In genomic region chr6:36204068-36204753, GRCh38 we compare ENCODE assay signal across 10 cellular contexts. TPM values are rescaled to one million over a fixed set of nuclear protein-coding genes. Genes with fewer than 3 reads are reported as not detected.
DNase-seq lines count a peak whose midpoint lies in the region; ATAC-seq and TF ChIP-seq lines count a peak whose summit lies in the region.
"Had no signal": no experiment of that assay in that cellular context is flagged by ENCODE, and none has a peak within 500 bp of the region (broad histone marks: within the 10 kb centered on the region; RNA-seq: fewer than 3 reads in every experiment).

No MANE protein-coding gene starts in this region.

- intact Hi-C loops in CD4-positive, alpha-beta T cell (cut with DNase I, micrococcal nuclease): no loop called here
- intact Hi-C loops in left ventricle myocardium inferior (cut with micrococcal nuclease): no loop called here
- intact Hi-C loops in posterior cingulate gyrus (cut with DNase I): no loop called here
- intact Hi-C loops in left ventricle myocardium superior (cut with micrococcal nuclease): no loop called here

- 0 out of 2 replicates have a peak, but pooled peaks cover 4% of the 10 kb centered on the region for H3K4me1 ChIP-seq in MM.1S (ENCODE audit: low read length)
- H3K4me1 ChIP-seq in left ventricle myocardium inferior: peaks cover 23% of the 10 kb centered on the region

- H3K4me3 Mint-ChIP-seq in CD4-positive, alpha-beta T cell: peak overlapping the region; percentile 55
- peak overlapping the region; percentile 10 for H3K4me3 Mint-ChIP-seq in activated CD4-positive, alpha-beta memory T cell treated with anti-CD3 and anti-CD28 coated beads, Interleukin-2, amount 10 ng/mL, durations not matched to agents 7 days and 5 days
- peak overlapping the region; percentile 5 for H3K4me3 Mint-ChIP-seq in memory B cell

- H3K9me3 ChIP-seq in CD4-positive, alpha-beta T cell (ENCODE audit: control insufficient read depth, low read length): no peaks in the 10 kb centered on the region
- H3K9me3 ChIP-seq in MM.1S (replicated peaks; ENCODE audit: insufficient read depth, low read length) (no peaks in the 10 kb centered on the region), left ventricle myocardium inferior (replicated peaks) (no peaks in the 10 kb centered on the region)

- H3K79me2 ChIP-seq in MM.1S (ENCODE audit: low read length): peaks cover 35% of the 10 kb centered on the region

- no peaks in the 10 kb centered on the region for H4K20me1 ChIP-seq in MM.1S (ENCODE audit: insufficient read depth, low read length)

- H3K36me3 Mint-ChIP-seq in CD4-positive, alpha-beta T cell (ENCODE audit: low read depth): peaks cover 88% of the 10 kb centered on the region
- H3K36me3 Mint-ChIP-seq in activated CD4-positive, alpha-beta memory T cell treated with anti-CD3 and anti-CD28 coated beads, Interleukin-2, amount 10 ng/mL, durations not matched to agents 7 days and 5 days (ENCODE audit: low read depth): peaks cover 84% of the 10 kb centered on the region
- peaks cover 46% of the 10 kb centered on the region for H3K36me3 Mint-ChIP-seq in memory B cell

- H3K4me3 ChIP-seq in MM.1S (ENCODE audit: low read length) (no peak overlapping the region), left ventricle myocardium inferior (no peak overlapping the region)

- no peak overlapping the region for H3K9ac ChIP-seq in MM.1S (ENCODE audit: low read length)

- POLR2A ChIA-PET in CD4-positive, alpha-beta T cell (lab: Charles Lee): interaction anchor here (1.0 to 1.6 kb wide), 6 partner anchors 9 to 175 kb away, joined by 3 to 7 read pairs (median 6); partner anchors contain the start of gene MAPK13
- POLR2A ChIA-PET in activated CD4-positive, alpha-beta memory T cell treated with anti-CD3 and anti-CD28 coated beads, Interleukin-2, amount 10 ng/mL, durations not matched to agents 7 days and 5 days (lab: Charles Lee): interaction anchor here (1.1 to 1.5 kb wide), 8 partner anchors 12 to 177 kb away, joined by 3 to 9 read pairs (median 4); partner anchors contain the start of gene MAPK14

- no peaks in the 10 kb centered on the region for H3K9me2 ChIP-seq in MM.1S (replicated peaks; ENCODE audit: insufficient read depth, low read length)

- H3K27ac Mint-ChIP-seq in CD4-positive, alpha-beta T cell: peak overlapping the region; percentile 73
- no peak overlapping the region for H3K27ac Mint-ChIP-seq in activated CD4-positive, alpha-beta memory T cell treated with anti-CD3 and anti-CD28 coated beads, Interleukin-2, amount 10 ng/mL, durations not matched to agents 7 days and 5 days
- H3K27ac Mint-ChIP-seq in memory B cell: no peak overlapping the region

- H2AFZ ChIP-seq in MM.1S (ENCODE audit: low read length): no peak overlapping the region

- ATAC-seq in CD4-positive, alpha-beta T cell (ENCODE audit: poor library complexity): peak; percentile 97
- ATAC-seq in memory B cell (ENCODE audit: low read depth) (peak; percentile 78), left ventricle myocardium superior (no peak)

- no peaks in the 10 kb centered on the region for H3K27me3 ChIP-seq in CD4-positive, alpha-beta T cell (ENCODE audit: control insufficient read depth, insufficient read depth, low read length)
- H3K27me3 ChIP-seq in MM.1S (replicated peaks; ENCODE audit: insufficient read depth, low read length) (no peaks in the 10 kb centered on the region), left ventricle myocardium inferior (ENCODE audit: low read depth) (no peaks in the 10 kb centered on the region)

- CTCF ChIA-PET in CD4-positive, alpha-beta T cell (lab: Charles Lee): interaction anchor here (1.2 to 1.6 kb wide), 2 partner anchors 9 to 98 kb away, joined by 4 to 6 read pairs; no protein-coding TSS in a partner anchor
- CTCF ChIA-PET in activated CD4-positive, alpha-beta memory T cell treated with anti-CD3 and anti-CD28 coated beads, Interleukin-2, amount 10 ng/mL, durations not matched to agents 7 days and 5 days (lab: Charles Lee): interaction anchor here (1.2 to 1.5 kb wide), 2 partner anchors 98 to 175 kb away, joined by 3 to 4 read pairs; no protein-coding TSS in a partner anchor

- DNase-seq in CD4-positive, alpha-beta T cell: peak; percentile 22 to 56 (median 30)
- DNase-seq in KG1 (lab: John Stamatoyannopoulos, UW) (peak; percentile 33), memory B cell (ENCODE audit: low spot score in 2 of 2) (peak in 1 of 2 donors; percentile 8), MM.1S (no peak), left ventricle myocardium inferior (no peak), posterior cingulate gyrus (no peak), left ventricle myocardium superior (no peak)
- peak; percentile 75 for DNase-seq in activated CD4-positive, alpha-beta memory T cell treated with anti-CD3 and anti-CD28 coated beads, Interleukin-2, amount 10 ng/mL, durations not matched to agents 7 days and 5 days
- DNase-seq: COR-L47, left cardiac atrium had no signal

- no peaks in the 10 kb centered on the region for H3F3A ChIP-seq in MM.1S (ENCODE audit: insufficient read depth, low read length)

- H3K4me1 Mint-ChIP-seq in CD4-positive, alpha-beta T cell (ENCODE audit: low read depth): peaks cover 78% of the 10 kb centered on the region
- peaks cover 45% of the 10 kb centered on the region for H3K4me1 Mint-ChIP-seq in activated CD4-positive, alpha-beta memory T cell treated with anti-CD3 and anti-CD28 coated beads, Interleukin-2, amount 10 ng/mL, durations not matched to agents 7 days and 5 days
- peaks cover 27% of the 10 kb centered on the region for H3K4me1 Mint-ChIP-seq in memory B cell

- no peaks in the 10 kb centered on the region for H3K27me3 Mint-ChIP-seq in CD4-positive, alpha-beta T cell
- H3K27me3 Mint-ChIP-seq in activated CD4-positive, alpha-beta memory T cell treated with anti-CD3 and anti-CD28 coated beads, Interleukin-2, amount 10 ng/mL, durations not matched to agents 7 days and 5 days: peaks cover 7% of the 10 kb centered on the region
- H3K27me3 Mint-ChIP-seq in memory B cell: no peaks in the 10 kb centered on the region

- H3K27ac ChIP-seq in CD4-positive, alpha-beta T cell (ENCODE audit: low read depth, low read length): no peak overlapping the region
- H3K27ac ChIP-seq in MM.1S (ENCODE audit: low read length) (no peak overlapping the region), left ventricle myocardium inferior (replicated peaks) (no peak overlapping the region)

- no peaks in the 10 kb centered on the region for H3K9me3 Mint-ChIP-seq in CD4-positive, alpha-beta T cell
- H3K9me3 Mint-ChIP-seq in activated CD4-positive, alpha-beta memory T cell treated with anti-CD3 and anti-CD28 coated beads, Interleukin-2, amount 10 ng/mL, durations not matched to agents 7 days and 5 days: peaks cover 6% of the 10 kb centered on the region
- H3K9me3 Mint-ChIP-seq in memory B cell: no peaks in the 10 kb centered on the region

- H3K4me2 ChIP-seq in MM.1S (ENCODE audit: low read depth, low read length): no peak overlapping the region

- H3K36me3 ChIP-seq in MM.1S (replicated peaks; ENCODE audit: insufficient read depth, low read length) (no peaks in the 10 kb centered on the region), left ventricle myocardium inferior (peaks cover 88% of the 10 kb centered on the region)

- TF ChIP-seq CTCF in CD4-positive, alpha-beta T cell (IDR thresholded peaks at IDR 0.05): no peak
- no peak for TF ChIP-seq CTCF in MM.1S (IDR thresholded peaks at IDR 0.05; ENCODE audit: low read length)
- no peak for TF ChIP-seq CTCF in left ventricle myocardium inferior (IDR thresholded peaks at IDR 0.05; ENCODE audit: borderline replicate concordance)

RNA-seq across cellular contexts. Expression of gene BRPF3, which starts 7.7 kb away (rescaled TPM):
- 10 to 100 TPM; 39.0 to 41.6 TPM for total RNA-seq in CD4-positive, alpha-beta T cell
- 10 to 100 TPM; 21.6 to 21.8 TPM for total RNA-seq in activated CD4-positive, alpha-beta memory T cell treated with anti-CD3 and anti-CD28 coated beads, Interleukin-2, amount 10 ng/mL, durations not matched to agents 7 days and 5 days
- 18.0 TPM for total RNA-seq in left ventricle myocardium inferior
- total RNA-seq in left ventricle myocardium superior: 23.5 TPM

Comparison
In these comparisons a context has a peak if more than half of its experiments do, and no peak if none do; other contexts are left out.
1. DNase-seq: peak in CD4-positive, alpha-beta T cell (10 of 10), KG1 (single experiment) and activated CD4-positive, alpha-beta memory T cell treated with anti-CD3 and anti-CD28 coated beads, Interleukin-2, amount 10 ng/mL, durations not matched to agents 7 days and 5 days (single experiment); none in MM.1S (single experiment), left ventricle myocardium inferior (single experiment), posterior cingulate gyrus (0 of 10) and left ventricle myocardium superior (single experiment).
2. H3K4me3 Mint-ChIP-seq: peak in every context shown above with its lines; median percentile 55 in CD4-positive, alpha-beta T cell; 10 in activated CD4-positive, alpha-beta memory T cell treated with anti-CD3 and anti-CD28 coated beads, Interleukin-2, amount 10 ng/mL, durations not matched to agents 7 days and 5 days; 5 in memory B cell.